1 cellular context compared by ENCODE assay signal in genomic region chr16:54080524-54081008, GRCh38.
A peak's percentile ranks its signal among the peaks of the same experiment; 100 is the strongest.
TF ChIP-seq lines count a peak whose summit lies in the region.

No MANE protein-coding gene starts in this region.

TF ChIP-seq in HepG2, 621 proteins besides CTCF, POLR2A, EP300 and RAD21 (continued from another document and continues in another):
- TF ChIP-seq, protein P1, sequence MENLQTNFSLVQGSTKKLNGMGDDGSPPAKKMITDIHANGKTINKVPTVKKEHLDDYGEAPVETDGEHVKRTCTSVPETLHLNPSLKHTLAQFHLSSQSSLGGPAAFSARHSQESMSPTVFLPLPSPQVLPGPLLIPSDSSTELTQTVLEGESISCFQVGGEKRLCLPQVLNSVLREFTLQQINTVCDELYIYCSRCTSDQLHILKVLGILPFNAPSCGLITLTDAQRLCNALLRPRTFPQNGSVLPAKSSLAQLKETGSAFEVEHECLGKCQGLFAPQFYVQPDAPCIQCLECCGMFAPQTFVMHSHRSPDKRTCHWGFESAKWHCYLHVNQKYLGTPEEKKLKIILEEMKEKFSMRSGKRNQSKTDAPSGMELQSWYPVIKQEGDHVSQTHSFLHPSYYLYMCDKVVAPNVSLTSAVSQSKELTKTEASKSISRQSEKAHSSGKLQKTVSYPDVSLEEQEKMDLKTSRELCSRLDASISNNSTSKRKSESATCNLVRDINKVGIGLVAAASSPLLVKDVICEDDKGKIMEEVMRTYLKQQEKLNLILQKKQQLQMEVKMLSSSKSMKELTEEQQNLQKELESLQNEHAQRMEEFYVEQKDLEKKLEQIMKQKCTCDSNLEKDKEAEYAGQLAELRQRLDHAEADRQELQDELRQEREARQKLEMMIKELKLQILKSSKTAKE (CRISPR knock-in tag; IDR thresholded peaks at IDR 0.05; ENCODE audit: borderline replicate concordance): no peak
- TF ChIP-seq NKX3-1 (CRISPR knock-in tag; IDR thresholded peaks at IDR 0.05) (no peak), KDM1A (CRISPR knock-in tag; IDR thresholded peaks at IDR 0.05) (0 out of 2 replicates have a peak, but pooled peaks have one; percentile 22), NFIB (CRISPR knock-in tag; IDR thresholded peaks at IDR 0.05; ENCODE audit: borderline replicate concordance) (no peak), MTA1 (CRISPR knock-in tag; IDR thresholded peaks at IDR 0.05; ENCODE audit: borderline replicate concordance) (no peak), ZNF792 (CRISPR knock-in tag; IDR thresholded peaks at IDR 0.05) (peak; percentile 82; the same call in 1 of the 2 replicates), DPF2 (CRISPR knock-in tag; IDR thresholded peaks at IDR 0.05; ENCODE audit: borderline replicate concordance, low read depth) (peak; percentile 35; the same call in 1 of the 2 replicates), ZBED4 (CRISPR knock-in tag; IDR thresholded peaks at IDR 0.05; ENCODE audit: borderline replicate concordance) (no peak), ZEB1 (IDR thresholded peaks at IDR 0.05; ENCODE audit: insufficient replicate concordance, low read depth) (no peak), BCL3 (CRISPR knock-in tag; IDR thresholded peaks at IDR 0.05) (peak; percentile 50; the same call in 1 of the 2 replicates), ZBTB1 (CRISPR knock-in tag; IDR thresholded peaks at IDR 0.05; ENCODE audit: borderline replicate concordance) (no peak), PHF21A (CRISPR knock-in tag; IDR thresholded peaks at IDR 0.05) (no peak), HMGXB3 (CRISPR knock-in tag; IDR thresholded peaks at IDR 0.05; ENCODE audit: borderline replicate concordance) (no peak), ZNF646 (CRISPR knock-in tag; IDR thresholded peaks at IDR 0.05) (no peak), SUZ12 (IDR thresholded peaks at IDR 0.05; ENCODE audit: low read depth, low read length) (no peak), CBX5 (CRISPR knock-in tag; IDR thresholded peaks at IDR 0.05; ENCODE audit: borderline replicate concordance) (no peak), CENPT (CRISPR knock-in tag; IDR thresholded peaks at IDR 0.05; ENCODE audit: low read depth) (no peak), TOE1 (CRISPR knock-in tag; IDR thresholded peaks at IDR 0.05) (no peak), ERF (CRISPR knock-in tag; IDR thresholded peaks at IDR 0.05) (peak; percentile 79), ZBTB46 (CRISPR knock-in tag; IDR thresholded peaks at IDR 0.05; ENCODE audit: borderline replicate concordance) (no peak), ZNF678 (CRISPR knock-in tag; IDR thresholded peaks at IDR 0.05) (no peak), ZBTB3 (CRISPR knock-in tag; IDR thresholded peaks at IDR 0.05; ENCODE audit: borderline replicate concordance, low read depth) (no peak), KDM4B (CRISPR knock-in tag; IDR thresholded peaks at IDR 0.05) (no peak), CHD4 (IDR thresholded peaks at IDR 0.05; ENCODE audit: borderline replicate concordance, low read length) (no peak), XRCC5 (optimal IDR thresholded peaks at IDR 0.05; ENCODE audit: low read length) (peak; percentile 36), ZNF552 (CRISPR knock-in tag; IDR thresholded peaks at IDR 0.05; ENCODE audit: borderline replicate concordance) (no peak), ZNF672 (CRISPR knock-in tag; IDR thresholded peaks at IDR 0.05) (no peak), STAT5B (CRISPR knock-in tag; IDR thresholded peaks at IDR 0.05) (no peak)
- TF ChIP-seq, protein P2, sequence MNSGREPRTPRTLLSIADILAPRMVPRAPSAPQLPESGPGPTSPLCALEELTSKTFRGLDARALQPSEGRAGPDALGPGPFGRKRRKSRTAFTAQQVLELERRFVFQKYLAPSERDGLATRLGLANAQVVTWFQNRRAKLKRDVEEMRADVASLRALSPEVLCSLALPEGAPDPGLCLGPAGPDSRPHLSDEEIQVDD (CRISPR knock-in tag; IDR thresholded peaks at IDR 0.05; ENCODE audit: borderline replicate concordance): no peak
- TF ChIP-seq, protein P3, sequence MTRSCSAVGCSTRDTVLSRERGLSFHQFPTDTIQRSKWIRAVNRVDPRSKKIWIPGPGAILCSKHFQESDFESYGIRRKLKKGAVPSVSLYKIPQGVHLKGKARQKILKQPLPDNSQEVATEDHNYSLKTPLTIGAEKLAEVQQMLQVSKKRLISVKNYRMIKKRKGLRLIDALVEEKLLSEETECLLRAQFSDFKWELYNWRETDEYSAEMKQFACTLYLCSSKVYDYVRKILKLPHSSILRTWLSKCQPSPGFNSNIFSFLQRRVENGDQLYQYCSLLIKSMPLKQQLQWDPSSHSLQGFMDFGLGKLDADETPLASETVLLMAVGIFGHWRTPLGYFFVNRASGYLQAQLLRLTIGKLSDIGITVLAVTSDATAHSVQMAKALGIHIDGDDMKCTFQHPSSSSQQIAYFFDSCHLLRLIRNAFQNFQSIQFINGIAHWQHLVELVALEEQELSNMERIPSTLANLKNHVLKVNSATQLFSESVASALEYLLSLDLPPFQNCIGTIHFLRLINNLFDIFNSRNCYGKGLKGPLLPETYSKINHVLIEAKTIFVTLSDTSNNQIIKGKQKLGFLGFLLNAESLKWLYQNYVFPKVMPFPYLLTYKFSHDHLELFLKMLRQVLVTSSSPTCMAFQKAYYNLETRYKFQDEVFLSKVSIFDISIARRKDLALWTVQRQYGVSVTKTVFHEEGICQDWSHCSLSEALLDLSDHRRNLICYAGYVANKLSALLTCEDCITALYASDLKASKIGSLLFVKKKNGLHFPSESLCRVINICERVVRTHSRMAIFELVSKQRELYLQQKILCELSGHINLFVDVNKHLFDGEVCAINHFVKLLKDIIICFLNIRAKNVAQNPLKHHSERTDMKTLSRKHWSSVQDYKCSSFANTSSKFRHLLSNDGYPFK (CRISPR knock-in tag; IDR thresholded peaks at IDR 0.05; ENCODE audit: borderline replicate concordance): no peak
- TF ChIP-seq, protein P4, sequence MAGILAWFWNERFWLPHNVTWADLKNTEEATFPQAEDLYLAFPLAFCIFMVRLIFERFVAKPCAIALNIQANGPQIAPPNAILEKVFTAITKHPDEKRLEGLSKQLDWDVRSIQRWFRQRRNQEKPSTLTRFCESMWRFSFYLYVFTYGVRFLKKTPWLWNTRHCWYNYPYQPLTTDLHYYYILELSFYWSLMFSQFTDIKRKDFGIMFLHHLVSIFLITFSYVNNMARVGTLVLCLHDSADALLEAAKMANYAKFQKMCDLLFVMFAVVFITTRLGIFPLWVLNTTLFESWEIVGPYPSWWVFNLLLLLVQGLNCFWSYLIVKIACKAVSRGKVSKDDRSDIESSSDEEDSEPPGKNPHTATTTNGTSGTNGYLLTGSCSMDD (CRISPR knock-in tag; IDR thresholded peaks at IDR 0.05): no peak
